ENCODE assay signal across 1 cellular context in the genomic region with DNA sequence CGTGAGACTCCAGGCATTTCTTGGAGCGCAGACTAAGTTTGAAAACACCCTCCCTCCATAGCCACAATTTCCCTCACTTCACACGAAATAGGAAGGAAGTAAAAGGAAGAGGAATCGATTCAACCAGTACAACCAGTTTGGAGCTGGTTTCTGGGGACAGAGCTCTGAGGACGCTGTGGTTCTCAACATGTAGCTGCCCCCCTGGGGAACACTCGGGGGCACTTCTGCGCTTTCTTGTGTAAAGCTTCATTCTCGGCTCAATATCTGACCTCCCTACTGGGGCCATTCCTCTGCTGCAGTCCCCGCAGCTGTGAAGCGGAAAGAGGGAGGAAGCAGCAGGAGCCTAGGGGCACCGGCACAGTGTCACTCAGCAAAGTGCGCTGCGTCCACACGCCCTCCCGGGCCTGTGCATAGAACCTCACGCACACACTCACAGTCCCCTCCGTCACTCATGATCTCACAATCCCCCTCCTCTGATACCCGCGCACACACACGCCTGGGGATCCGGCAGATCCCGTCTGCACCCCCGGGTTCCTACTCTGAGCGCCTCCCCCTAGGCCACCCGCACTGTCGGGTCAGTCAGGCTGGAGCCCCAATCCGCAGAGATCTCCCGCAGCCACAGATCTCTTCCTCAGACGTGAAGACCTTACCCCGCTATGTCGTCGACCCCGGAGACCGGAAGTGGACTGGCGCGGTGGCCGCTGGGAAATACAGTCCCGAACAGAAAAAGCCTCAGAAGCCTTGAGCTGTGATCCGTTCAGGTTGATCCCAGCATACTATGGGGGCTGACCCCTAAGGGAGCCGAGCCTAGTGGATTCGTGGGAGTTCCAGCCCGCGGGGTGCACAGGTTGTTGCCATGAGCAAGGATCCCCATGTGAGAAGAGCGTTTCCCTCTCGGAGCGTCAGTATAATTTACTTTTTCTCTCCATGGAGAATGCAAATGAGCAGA.
TF ChIP-seq lines count a peak whose summit lies in the region.

A gene (minus strand): TSS at position 688 of the 949 bp plus-strand sequence. CDS start 6,190 bp downstream, outside the sequence.

TF ChIP-seq in GM23338, 12 proteins besides CTCF, POLR2A, EP300 and RAD21 (continued from another document):
- TF ChIP-seq, protein P1, sequence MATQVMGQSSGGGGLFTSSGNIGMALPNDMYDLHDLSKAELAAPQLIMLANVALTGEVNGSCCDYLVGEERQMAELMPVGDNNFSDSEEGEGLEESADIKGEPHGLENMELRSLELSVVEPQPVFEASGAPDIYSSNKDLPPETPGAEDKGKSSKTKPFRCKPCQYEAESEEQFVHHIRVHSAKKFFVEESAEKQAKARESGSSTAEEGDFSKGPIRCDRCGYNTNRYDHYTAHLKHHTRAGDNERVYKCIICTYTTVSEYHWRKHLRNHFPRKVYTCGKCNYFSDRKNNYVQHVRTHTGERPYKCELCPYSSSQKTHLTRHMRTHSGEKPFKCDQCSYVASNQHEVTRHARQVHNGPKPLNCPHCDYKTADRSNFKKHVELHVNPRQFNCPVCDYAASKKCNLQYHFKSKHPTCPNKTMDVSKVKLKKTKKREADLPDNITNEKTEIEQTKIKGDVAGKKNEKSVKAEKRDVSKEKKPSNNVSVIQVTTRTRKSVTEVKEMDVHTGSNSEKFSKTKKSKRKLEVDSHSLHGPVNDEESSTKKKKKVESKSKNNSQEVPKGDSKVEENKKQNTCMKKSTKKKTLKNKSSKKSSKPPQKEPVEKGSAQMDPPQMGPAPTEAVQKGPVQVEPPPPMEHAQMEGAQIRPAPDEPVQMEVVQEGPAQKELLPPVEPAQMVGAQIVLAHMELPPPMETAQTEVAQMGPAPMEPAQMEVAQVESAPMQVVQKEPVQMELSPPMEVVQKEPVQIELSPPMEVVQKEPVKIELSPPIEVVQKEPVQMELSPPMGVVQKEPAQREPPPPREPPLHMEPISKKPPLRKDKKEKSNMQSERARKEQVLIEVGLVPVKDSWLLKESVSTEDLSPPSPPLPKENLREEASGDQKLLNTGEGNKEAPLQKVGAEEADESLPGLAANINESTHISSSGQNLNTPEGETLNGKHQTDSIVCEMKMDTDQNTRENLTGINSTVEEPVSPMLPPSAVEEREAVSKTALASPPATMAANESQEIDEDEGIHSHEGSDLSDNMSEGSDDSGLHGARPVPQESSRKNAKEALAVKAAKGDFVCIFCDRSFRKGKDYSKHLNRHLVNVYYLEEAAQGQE (IDR thresholded peaks at IDR 0.05; ENCODE audit: unreplicated experiment): no peak
- TF ChIP-seq, protein P2, sequence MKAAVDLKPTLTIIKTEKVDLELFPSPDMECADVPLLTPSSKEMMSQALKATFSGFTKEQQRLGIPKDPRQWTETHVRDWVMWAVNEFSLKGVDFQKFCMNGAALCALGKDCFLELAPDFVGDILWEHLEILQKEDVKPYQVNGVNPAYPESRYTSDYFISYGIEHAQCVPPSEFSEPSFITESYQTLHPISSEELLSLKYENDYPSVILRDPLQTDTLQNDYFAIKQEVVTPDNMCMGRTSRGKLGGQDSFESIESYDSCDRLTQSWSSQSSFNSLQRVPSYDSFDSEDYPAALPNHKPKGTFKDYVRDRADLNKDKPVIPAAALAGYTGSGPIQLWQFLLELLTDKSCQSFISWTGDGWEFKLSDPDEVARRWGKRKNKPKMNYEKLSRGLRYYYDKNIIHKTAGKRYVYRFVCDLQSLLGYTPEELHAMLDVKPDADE (IDR thresholded peaks at IDR 0.05): peak; percentile 62; the same call in 1 of the 2 replicates
- TF ChIP-seq POLR2AphosphoS5 (IDR thresholded peaks at IDR 0.05; ENCODE audit: low read depth): peak; percentile 78
- TF ChIP-seq, protein P3, sequence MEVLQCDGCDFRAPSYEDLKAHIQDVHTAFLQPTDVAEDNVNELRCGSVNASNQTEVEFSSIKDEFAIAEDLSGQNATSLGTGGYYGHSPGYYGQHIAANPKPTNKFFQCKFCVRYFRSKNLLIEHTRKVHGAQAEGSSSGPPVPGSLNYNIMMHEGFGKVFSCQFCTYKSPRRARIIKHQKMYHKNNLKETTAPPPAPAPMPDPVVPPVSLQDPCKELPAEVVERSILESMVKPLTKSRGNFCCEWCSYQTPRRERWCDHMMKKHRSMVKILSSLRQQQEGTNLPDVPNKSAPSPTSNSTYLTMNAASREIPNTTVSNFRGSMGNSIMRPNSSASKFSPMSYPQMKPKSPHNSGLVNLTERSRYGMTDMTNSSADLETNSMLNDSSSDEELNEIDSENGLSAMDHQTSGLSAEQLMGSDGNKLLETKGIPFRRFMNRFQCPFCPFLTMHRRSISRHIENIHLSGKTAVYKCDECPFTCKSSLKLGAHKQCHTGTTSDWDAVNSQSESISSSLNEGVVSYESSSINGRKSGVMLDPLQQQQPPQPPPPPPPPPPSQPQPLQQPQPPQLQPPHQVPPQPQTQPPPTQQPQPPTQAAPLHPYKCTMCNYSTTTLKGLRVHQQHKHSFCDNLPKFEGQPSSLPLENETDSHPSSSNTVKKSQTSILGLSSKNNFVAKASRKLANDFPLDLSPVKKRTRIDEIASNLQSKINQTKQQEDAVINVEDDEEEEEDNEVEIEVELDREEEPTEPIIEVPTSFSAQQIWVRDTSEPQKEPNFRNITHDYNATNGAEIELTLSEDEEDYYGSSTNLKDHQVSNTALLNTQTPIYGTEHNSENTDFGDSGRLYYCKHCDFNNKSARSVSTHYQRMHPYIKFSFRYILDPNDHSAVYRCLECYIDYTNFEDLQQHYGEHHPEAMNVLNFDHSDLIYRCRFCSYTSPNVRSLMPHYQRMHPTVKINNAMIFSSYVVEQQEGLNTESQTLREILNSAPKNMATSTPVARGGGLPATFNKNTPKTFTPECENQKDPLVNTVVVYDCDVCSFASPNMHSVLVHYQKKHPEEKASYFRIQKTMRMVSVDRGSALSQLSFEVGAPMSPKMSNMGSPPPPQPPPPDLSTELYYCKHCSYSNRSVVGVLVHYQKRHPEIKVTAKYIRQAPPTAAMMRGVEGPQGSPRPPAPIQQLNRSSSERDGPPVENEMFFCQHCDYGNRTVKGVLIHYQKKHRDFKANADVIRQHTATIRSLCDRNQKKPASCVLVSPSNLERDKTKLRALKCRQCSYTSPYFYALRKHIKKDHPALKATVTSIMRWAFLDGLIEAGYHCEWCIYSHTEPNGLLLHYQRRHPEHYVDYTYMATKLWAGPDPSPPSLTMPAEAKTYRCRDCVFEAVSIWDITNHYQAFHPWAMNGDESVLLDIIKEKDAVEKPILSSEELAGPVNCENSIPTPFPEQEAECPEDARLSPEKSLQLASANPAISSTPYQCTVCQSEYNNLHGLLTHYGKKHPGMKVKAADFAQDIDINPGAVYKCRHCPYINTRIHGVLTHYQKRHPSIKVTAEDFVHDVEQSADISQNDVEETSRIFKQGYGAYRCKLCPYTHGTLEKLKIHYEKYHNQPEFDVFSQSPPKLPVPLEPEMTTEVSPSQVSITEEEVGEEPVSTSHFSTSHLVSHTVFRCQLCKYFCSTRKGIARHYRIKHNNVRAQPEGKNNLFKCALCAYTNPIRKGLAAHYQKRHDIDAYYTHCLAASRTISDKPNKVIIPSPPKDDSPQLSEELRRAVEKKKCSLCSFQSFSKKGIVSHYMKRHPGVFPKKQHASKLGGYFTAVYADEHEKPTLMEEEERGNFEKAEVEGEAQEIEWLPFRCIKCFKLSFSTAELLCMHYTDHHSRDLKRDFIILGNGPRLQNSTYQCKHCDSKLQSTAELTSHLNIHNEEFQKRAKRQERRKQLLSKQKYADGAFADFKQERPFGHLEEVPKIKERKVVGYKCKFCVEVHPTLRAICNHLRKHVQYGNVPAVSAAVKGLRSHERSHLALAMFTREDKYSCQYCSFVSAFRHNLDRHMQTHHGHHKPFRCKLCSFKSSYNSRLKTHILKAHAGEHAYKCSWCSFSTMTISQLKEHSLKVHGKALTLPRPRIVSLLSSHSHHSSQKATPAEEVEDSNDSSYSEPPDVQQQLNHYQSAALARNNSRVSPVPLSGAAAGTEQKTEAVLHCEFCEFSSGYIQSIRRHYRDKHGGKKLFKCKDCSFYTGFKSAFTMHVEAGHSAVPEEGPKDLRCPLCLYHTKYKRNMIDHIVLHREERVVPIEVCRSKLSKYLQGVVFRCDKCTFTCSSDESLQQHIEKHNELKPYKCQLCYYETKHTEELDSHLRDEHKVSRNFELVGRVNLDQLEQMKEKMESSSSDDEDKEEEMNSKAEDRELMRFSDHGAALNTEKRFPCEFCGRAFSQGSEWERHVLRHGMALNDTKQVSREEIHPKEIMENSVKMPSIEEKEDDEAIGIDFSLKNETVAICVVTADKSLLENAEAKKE (CRISPR knock-in tag; IDR thresholded peaks at IDR 0.05): no peak
- no peak for TF ChIP-seq EZH2 (IDR thresholded peaks at IDR 0.05; ENCODE audit: low read depth, unreplicated experiment)
- no peak for TF ChIP-seq NANOG (IDR thresholded peaks at IDR 0.05; ENCODE audit: borderline replicate concordance)
- TF ChIP-seq ZNF331 (CRISPR knock-in tag; IDR thresholded peaks at IDR 0.05; ENCODE audit: low read depth): no peak
- TF ChIP-seq CREB1 (CRISPR knock-in tag; IDR thresholded peaks at IDR 0.05; ENCODE audit: low read depth): peak; percentile 61; the same call in 1 of the 2 replicates
- no peak for TF ChIP-seq EZH2phosphoT487 (IDR thresholded peaks at IDR 0.05; ENCODE audit: unreplicated experiment)
TF ChIP-seq in GM23338: peak in this region for 3.
